Comparison of ENCODE assay signal across 8 cellular contexts in the genomic region with DNA sequence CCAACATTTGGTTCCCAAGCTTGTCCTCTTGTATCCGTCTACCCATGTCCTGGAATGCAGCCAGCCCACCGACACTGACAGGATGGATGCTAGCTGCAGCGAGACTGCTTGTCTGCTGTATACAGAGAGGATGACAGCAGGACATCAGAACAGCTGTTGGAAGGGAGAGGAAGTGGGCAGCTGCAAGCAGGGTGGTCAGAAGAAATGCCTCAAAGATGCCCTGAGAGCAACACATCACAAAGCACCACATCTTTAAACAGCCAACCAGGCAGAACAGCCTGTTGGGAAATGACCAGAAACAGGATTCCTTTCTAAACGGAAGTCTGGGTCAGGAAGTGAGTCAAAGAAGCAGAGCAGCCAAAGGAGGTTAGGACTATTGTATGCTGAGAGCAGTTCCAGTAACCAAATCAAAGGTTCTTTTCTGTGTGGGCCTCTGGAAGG.
DNase-seq lines count a peak whose midpoint lies in the region; ATAC-seq and TF ChIP-seq lines count a peak whose summit lies in the region.

No MANE protein-coding gene starts in this region.

- TF ChIP-seq POLR2A in gastroesophageal sphincter (IDR thresholded peaks at IDR 0.05) = no peak

- no peak overlapping the region for H3K4me3 ChIP-seq in gastroesophageal sphincter

- ATAC-seq in GM21529 (IDR thresholded peaks at IDR 0.05; ENCODE audit: unreplicated experiment) (peak; percentile 55), gastroesophageal sphincter (no peak), HG02623 (IDR thresholded peaks at IDR 0.05; ENCODE audit: unreplicated experiment) (no peak)

- TF ChIP-seq EP300 in gastroesophageal sphincter (IDR thresholded peaks at IDR 0.05) = no peak

- H3K4me3 Mint-ChIP-seq in glutamatergic neuron (ENCODE audit: unreplicated experiment) = no peak overlapping the region

- no peak overlapping the region for H3K27ac ChIP-seq in gastroesophageal sphincter

- peaks cover 4% of the 10 kb centered on the region for H3K9me3 Mint-ChIP-seq in glutamatergic neuron (ENCODE audit: unreplicated experiment)

- WGBS in gastroesophageal sphincter (ENCODE audit: low coverage in 1 of 2), 2 donors = 0 to 14% methylated on average over 1 of the region's 4 CpGs

- H3K27me3 ChIP-seq in gastroesophageal sphincter = no peaks in the 10 kb centered on the region

- H3K36me3 ChIP-seq in gastroesophageal sphincter = no peaks in the 10 kb centered on the region

- H3K4me1 ChIP-seq in gastroesophageal sphincter = no peaks in the 10 kb centered on the region

- no peak overlapping the region for H3K27ac Mint-ChIP-seq in glutamatergic neuron (ENCODE audit: unreplicated experiment)

- no peak for TF ChIP-seq CTCF in glutamatergic neuron (IDR thresholded peaks at IDR 0.05; ENCODE audit: partially characterized antibody, unreplicated experiment)
- TF ChIP-seq CTCF in gastroesophageal sphincter (IDR thresholded peaks at IDR 0.05) = no peak

- peak; percentile 69 for DNase-seq in EL
- DNase-seq in NCI-H226 = peak; percentile 63
- peak; percentile 73 for DNase-seq in glomerular endothelial cell (ENCODE audit: extremely low read depth, low read depth, low spot score)
- DNase-seq in glutamatergic neuron = no peak
- no peak for DNase-seq in HEK293T (ENCODE audit: extremely low spot score)

- H3K4me1 Mint-ChIP-seq in glutamatergic neuron (ENCODE audit: low read depth, unreplicated experiment) = no peaks in the 10 kb centered on the region

- no peaks in the 10 kb centered on the region for H3K9me3 ChIP-seq in gastroesophageal sphincter

- CTCF ChIA-PET in HEK293T (lab: Yijun Ruan, JAX) = no interaction called here

- POLR2A ChIA-PET in HEK293T (lab: Yijun Ruan, JAX) = no interaction called here

- peaks cover 4% of the 10 kb centered on the region for H3K27me3 Mint-ChIP-seq in glutamatergic neuron (ENCODE audit: unreplicated experiment)

- H3K36me3 Mint-ChIP-seq in glutamatergic neuron (ENCODE audit: unreplicated experiment) = no peaks in the 10 kb centered on the region

TF ChIP-seq in HEK293T, 16 proteins besides CTCF, POLR2A, EP300 and RAD21:
- TF ChIP-seq SP1 (IDR thresholded peaks at IDR 0.05) = no peak
- TF ChIP-seq, protein P1, sequence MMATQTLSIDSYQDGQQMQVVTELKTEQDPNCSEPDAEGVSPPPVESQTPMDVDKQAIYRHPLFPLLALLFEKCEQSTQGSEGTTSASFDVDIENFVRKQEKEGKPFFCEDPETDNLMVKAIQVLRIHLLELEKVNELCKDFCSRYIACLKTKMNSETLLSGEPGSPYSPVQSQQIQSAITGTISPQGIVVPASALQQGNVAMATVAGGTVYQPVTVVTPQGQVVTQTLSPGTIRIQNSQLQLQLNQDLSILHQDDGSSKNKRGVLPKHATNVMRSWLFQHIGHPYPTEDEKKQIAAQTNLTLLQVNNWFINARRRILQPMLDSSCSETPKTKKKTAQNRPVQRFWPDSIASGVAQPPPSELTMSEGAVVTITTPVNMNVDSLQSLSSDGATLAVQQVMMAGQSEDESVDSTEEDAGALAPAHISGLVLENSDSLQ (IDR thresholded peaks at IDR 0.05) = no peak
- no peak for TF ChIP-seq CTBP1 (IDR thresholded peaks at IDR 0.05; ENCODE audit: borderline replicate concordance)
- TF ChIP-seq FOXM1 (IDR thresholded peaks at IDR 0.05; ENCODE audit: borderline replicate concordance) = no peak
- no peak for TF ChIP-seq SUZ12 (IDR thresholded peaks at IDR 0.05)
- no peak for TF ChIP-seq FOXK2 (IDR thresholded peaks at IDR 0.05)
- TF ChIP-seq TARDBP (IDR thresholded peaks at IDR 0.05) = no peak
- no peak for TF ChIP-seq HDGF (IDR thresholded peaks at IDR 0.05; ENCODE audit: borderline replicate concordance)
- no peak for TF ChIP-seq FOXA1 (IDR thresholded peaks at IDR 0.05)
- no peak for TF ChIP-seq LEF1 (IDR thresholded peaks at IDR 0.05; ENCODE audit: borderline replicate concordance)
- TF ChIP-seq L3MBTL2 (conservative IDR thresholded peaks at IDR 0.05) = no peak
- TF ChIP-seq ZNF384 (IDR thresholded peaks at IDR 0.05) = no peak
- no peak for TF ChIP-seq BHLHE40 (IDR thresholded peaks at IDR 0.05; ENCODE audit: borderline replicate concordance)
- no peak for TF ChIP-seq ARNT (IDR thresholded peaks at IDR 0.05)
- TF ChIP-seq NFRKB (IDR thresholded peaks at IDR 0.05) = no peak
- TF ChIP-seq ELF4 (IDR thresholded peaks at IDR 0.05) = no peak

Comparison
In these comparisons a context has a peak if more than half of its experiments do, and no peak if none do; other contexts are left out.
1. DNase-seq: peak in EL (single experiment), NCI-H226 (single experiment) and glomerular endothelial cell (single experiment); none in glutamatergic neuron (single experiment) and HEK293T (single experiment).